Comparison of ENCODE assay signal across 30 cellular contexts in genomic region chr12:90029317-90029716, GRCh38.
DNase-seq lines count a peak whose midpoint lies in the region; ATAC-seq, FAIRE-seq and TF ChIP-seq lines count a peak whose summit lies in the region.
"Had no signal": no experiment of that assay in that cellular context is flagged by ENCODE, and none has a peak within 500 bp of the region (broad histone marks: within the 10 kb centered on the region; RNA-seq: fewer than 3 reads in every experiment).

No MANE protein-coding gene starts in this region.

- no peaks in the 10 kb centered on the region for H4K20me1 ChIP-seq in keratinocyte (ENCODE audit: control insufficient read depth, extremely low read depth, insufficient read depth, low read length)

- H3K4me1 ChIP-seq in keratinocyte (ENCODE audit: control insufficient read depth, extremely low read depth, insufficient read depth, low read length) (peaks cover 13% of the 10 kb centered on the region), skeletal muscle satellite cell (ENCODE audit: control insufficient read depth, insufficient read depth, low read length) (peaks cover 23% of the 10 kb centered on the region)
- H3K4me1 ChIP-seq: Caco-2, colonic mucosa, HAP-1 had no signal

- H3K4me2 ChIP-seq in keratinocyte (ENCODE audit: control insufficient read depth, extremely low read depth, insufficient read depth, low read depth, low read length) = no peak overlapping the region
- peak overlapping the region; percentile 16 for H3K4me2 ChIP-seq in skeletal muscle satellite cell (ENCODE audit: low read length)

- FAIRE-seq in keratinocyte (lab: Jason Lieb, UNC) = peak; percentile 65

- no peaks in the 10 kb centered on the region for H3K79me2 ChIP-seq in keratinocyte (ENCODE audit: control insufficient read depth, insufficient read depth, low read length)

- no peak for TF ChIP-seq CTCF in keratinocyte (optimal IDR thresholded peaks at IDR 0.05 in 1 of 3, IDR thresholded peaks at IDR 0.05 in 1 of 3, conservative IDR thresholded peaks at IDR 0.05 in 1 of 3; ENCODE audit: extremely low read depth in 1 of 3, insufficient read depth in 2 of 3, low read length in 3 of 3)

- ATAC-seq in HG02852 (IDR thresholded peaks at IDR 0.05; ENCODE audit: unreplicated experiment) (no peak), HG02759 (IDR thresholded peaks at IDR 0.05; ENCODE audit: unreplicated experiment) (no peak)
- ATAC-seq: left lobe of liver; natural killer cell; stimulated activated naive B cell treated with anti-CD40 and anti-IgM and Interleukin-4, amounts not matched to agents 10 μg/mL and 1 μg/mL and 100 μg/mL, for 72 hours had no signal

- no peaks in the 10 kb centered on the region for H3K9me1 ChIP-seq in keratinocyte (ENCODE audit: control insufficient read depth, extremely low read depth, insufficient read depth, low read length)

- no peaks in the 10 kb centered on the region for H3K36me3 ChIP-seq in keratinocyte (ENCODE audit: control insufficient read depth in 2 of 2, extremely low read depth in 1 of 2, insufficient read depth in 2 of 2, low read length in 2 of 2)
- no peaks in the 10 kb centered on the region for H3K36me3 ChIP-seq in skeletal muscle satellite cell (ENCODE audit: insufficient read depth, low read length)
- H3K36me3 ChIP-seq: colonic mucosa, HAP-1, SJCRH30, upper lobe of left lung had no signal

- H2AFZ ChIP-seq in keratinocyte (ENCODE audit: control insufficient read depth, low read length) = no peak overlapping the region

- no peak overlapping the region for H3K27ac ChIP-seq in keratinocyte (ENCODE audit: control insufficient read depth, insufficient read depth, low read length)
- H3K27ac ChIP-seq: colonic mucosa, SJCRH30, upper lobe of left lung had no signal

- H3K27me3 ChIP-seq in keratinocyte (ENCODE audit: control insufficient read depth, extremely low read depth, insufficient read depth, low read length) (no peaks in the 10 kb centered on the region), skeletal muscle satellite cell (ENCODE audit: control insufficient read depth, insufficient read depth, low read length) (no peaks in the 10 kb centered on the region)
- H3K27me3 ChIP-seq: colonic mucosa, SJCRH30, upper lobe of left lung had no signal

- dilution Hi-C loops in keratinocyte (cut with MboI; ENCODE audit: extremely low pct_ligation_motif_present, low sequenced_read_pairs) = no loop called here

- H3K9me3 ChIP-seq in keratinocyte (ENCODE audit: control insufficient read depth, low read depth, low read length) = no peaks in the 10 kb centered on the region
- no peaks in the 10 kb centered on the region for H3K9me3 ChIP-seq in skeletal muscle satellite cell (replicated peaks; ENCODE audit: low read length)
- H3K9me3 ChIP-seq: Caco-2, colonic mucosa, HAP-1, SJCRH30, upper lobe of left lung had no signal

- DNase-seq in LHCN-M2 (ENCODE audit: low read depth) = peak; percentile 58
- DNase-seq in SHP77 treated with DMSO at 0.1 percent for 48 hours (lab: John Stamatoyannopoulos, UW) = peak; percentile 23
- DNase-seq in keratinocyte (ENCODE audit: low read depth, low spot score) = no peak
- no peak for DNase-seq in CD1c-positive myeloid dendritic cell (ENCODE audit: extremely low spot score)
- DNase-seq: activated B cell treated with CpG ODN at 0.5 μM for 24 hours; activated CD4-positive, alpha-beta T cell treated with anti-CD3 and anti-CD28 coated beads, Interleukin-2, amount 50 U/mL, for 1 hour; activated gamma-delta T cell; activated naive CD8-positive, alpha-beta T cell treated with anti-CD3 and anti-CD28 coated beads, Interleukin-2, amount 10 ng/mL, durations not matched to agents 7 days and 5 days; activated T-cell treated with anti-CD3 and anti-CD28 coated beads, Interleukin-2, amount 50 U/mL, for 1 hour; aorta; Caco-2; colonic mucosa; DMS79; effector CD8-positive, alpha-beta T cell; GF-D8; immature natural killer cell; natural killer cell; NCI-H1092 treated with DMSO at 0.1 percent for 48 hours; NCI-H187 treated with DMSO at 0.1 percent for 48 hours; NCI-H345; occipital lobe; stimulated activated naive B cell treated with anti-CD40 and anti-IgM and Interleukin-4, amounts not matched to agents 10 μg/mL and 1 μg/mL and 100 μg/mL, for 72 hours; upper lobe of left lung had no signal

- H3K4me3 ChIP-seq in keratinocyte (ENCODE audit: control insufficient read depth in 2 of 3, extremely low read depth in 1 of 3, insufficient read depth in 2 of 3, low read depth in 1 of 3, low read length in 3 of 3) = no peak overlapping the region
- no peak overlapping the region for H3K4me3 ChIP-seq in skeletal muscle satellite cell (ENCODE audit: low read length)
- H3K4me3 ChIP-seq: colonic mucosa, HAP-1, SJCRH30, skin epidermis, upper lobe of left lung had no signal

- H3K9ac ChIP-seq in keratinocyte (ENCODE audit: control insufficient read depth, extremely low read depth, insufficient read depth, low read length) = no peak overlapping the region
- peak overlapping the region; percentile 59 for H3K9ac ChIP-seq in skeletal muscle satellite cell (ENCODE audit: low read depth, low read length)

Comparison
In these comparisons a context has a peak if more than half of its experiments do, and no peak if none do; other contexts are left out.
1. DNase-seq: peak in LHCN-M2 (single experiment) and SHP77 treated with DMSO at 0.1 percent for 48 hours (single experiment); none in keratinocyte (single experiment) and CD1c-positive myeloid dendritic cell (single experiment).